ENCODE assay signal across 3 cellular contexts in the genomic region with DNA sequence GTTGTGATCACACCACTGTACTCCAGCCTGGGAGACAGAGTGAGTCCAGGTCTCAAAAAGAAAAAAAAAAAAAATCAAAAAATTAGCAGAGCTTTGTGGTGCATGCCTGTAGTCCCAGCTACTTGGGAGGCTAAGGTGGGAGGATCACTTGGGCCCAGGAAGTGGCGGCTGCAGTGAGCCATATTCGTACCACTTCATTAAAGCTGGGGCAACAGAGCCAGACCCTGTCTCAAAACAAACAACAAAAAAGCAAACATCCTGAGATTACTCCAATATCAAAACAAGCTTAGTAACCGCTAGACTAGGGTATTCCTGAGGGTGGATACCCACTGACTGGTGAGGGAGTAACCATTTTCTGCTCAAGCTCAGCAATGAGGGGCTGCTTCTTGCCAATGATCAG.
TF ChIP-seq lines count a peak whose summit lies in the region.

No MANE protein-coding gene starts in this region.

TF ChIP-seq in HepG2, 621 proteins besides CTCF, POLR2A, EP300 and RAD21:
- peak; percentile 93 for TF ChIP-seq ZNF121 (CRISPR knock-in tag; IDR thresholded peaks at IDR 0.05)
- TF ChIP-seq, protein P1, sequence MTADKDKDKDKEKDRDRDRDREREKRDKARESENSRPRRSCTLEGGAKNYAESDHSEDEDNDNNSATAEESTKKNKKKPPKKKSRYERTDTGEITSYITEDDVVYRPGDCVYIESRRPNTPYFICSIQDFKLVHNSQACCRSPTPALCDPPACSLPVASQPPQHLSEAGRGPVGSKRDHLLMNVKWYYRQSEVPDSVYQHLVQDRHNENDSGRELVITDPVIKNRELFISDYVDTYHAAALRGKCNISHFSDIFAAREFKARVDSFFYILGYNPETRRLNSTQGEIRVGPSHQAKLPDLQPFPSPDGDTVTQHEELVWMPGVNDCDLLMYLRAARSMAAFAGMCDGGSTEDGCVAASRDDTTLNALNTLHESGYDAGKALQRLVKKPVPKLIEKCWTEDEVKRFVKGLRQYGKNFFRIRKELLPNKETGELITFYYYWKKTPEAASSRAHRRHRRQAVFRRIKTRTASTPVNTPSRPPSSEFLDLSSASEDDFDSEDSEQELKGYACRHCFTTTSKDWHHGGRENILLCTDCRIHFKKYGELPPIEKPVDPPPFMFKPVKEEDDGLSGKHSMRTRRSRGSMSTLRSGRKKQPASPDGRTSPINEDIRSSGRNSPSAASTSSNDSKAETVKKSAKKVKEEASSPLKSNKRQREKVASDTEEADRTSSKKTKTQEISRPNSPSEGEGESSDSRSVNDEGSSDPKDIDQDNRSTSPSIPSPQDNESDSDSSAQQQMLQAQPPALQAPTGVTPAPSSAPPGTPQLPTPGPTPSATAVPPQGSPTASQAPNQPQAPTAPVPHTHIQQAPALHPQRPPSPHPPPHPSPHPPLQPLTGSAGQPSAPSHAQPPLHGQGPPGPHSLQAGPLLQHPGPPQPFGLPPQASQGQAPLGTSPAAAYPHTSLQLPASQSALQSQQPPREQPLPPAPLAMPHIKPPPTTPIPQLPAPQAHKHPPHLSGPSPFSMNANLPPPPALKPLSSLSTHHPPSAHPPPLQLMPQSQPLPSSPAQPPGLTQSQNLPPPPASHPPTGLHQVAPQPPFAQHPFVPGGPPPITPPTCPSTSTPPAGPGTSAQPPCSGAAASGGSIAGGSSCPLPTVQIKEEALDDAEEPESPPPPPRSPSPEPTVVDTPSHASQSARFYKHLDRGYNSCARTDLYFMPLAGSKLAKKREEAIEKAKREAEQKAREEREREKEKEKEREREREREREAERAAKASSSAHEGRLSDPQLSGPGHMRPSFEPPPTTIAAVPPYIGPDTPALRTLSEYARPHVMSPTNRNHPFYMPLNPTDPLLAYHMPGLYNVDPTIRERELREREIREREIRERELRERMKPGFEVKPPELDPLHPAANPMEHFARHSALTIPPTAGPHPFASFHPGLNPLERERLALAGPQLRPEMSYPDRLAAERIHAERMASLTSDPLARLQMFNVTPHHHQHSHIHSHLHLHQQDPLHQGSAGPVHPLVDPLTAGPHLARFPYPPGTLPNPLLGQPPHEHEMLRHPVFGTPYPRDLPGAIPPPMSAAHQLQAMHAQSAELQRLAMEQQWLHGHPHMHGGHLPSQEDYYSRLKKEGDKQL (CRISPR knock-in tag; IDR thresholded peaks at IDR 0.05; ENCODE audit: low read depth): no peak

TF ChIP-seq in K562, 482 proteins besides CTCF, POLR2A, EP300 and RAD21:
- TF ChIP-seq HDAC6 (IDR thresholded peaks at IDR 0.05; ENCODE audit: low read depth, low read length) (no peak), TBP (optimal IDR thresholded peaks at IDR 0.05; ENCODE audit: low read depth, low read length) (no peak), ZNF121 (CRISPR knock-in tag; conservative IDR thresholded peaks at IDR 0.05) (0 out of 2 replicates have a peak, but pooled peaks have one; percentile 15), SMARCA5 (IDR thresholded peaks at IDR 0.05) (peak; percentile 29; the same call in 1 of the 2 replicates)

TF ChIP-seq in endothelial cell of umbilical vein, 7 proteins besides CTCF, POLR2A, EP300 and RAD21:
- TF ChIP-seq MYC (IDR thresholded peaks at IDR 0.05; ENCODE audit: low read depth, low read length) (no peak), POLR2AphosphoS5 (IDR thresholded peaks at IDR 0.05; ENCODE audit: insufficient read depth, low read depth, low read length) (no peak), EZH2 (IDR thresholded peaks at IDR 0.05; ENCODE audit: borderline replicate concordance, low read depth, low read length, severe bottlenecking) (no peak), JUN (IDR thresholded peaks at IDR 0.05; ENCODE audit: borderline replicate concordance, insufficient read depth, insufficient read length, low read depth) (no peak), FOS (IDR thresholded peaks at IDR 0.05; ENCODE audit: borderline replicate concordance, insufficient read depth, low read length) (no peak)
- TF ChIP-seq, protein P2, sequence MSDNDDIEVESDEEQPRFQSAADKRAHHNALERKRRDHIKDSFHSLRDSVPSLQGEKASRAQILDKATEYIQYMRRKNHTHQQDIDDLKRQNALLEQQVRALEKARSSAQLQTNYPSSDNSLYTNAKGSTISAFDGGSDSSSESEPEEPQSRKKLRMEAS (IDR thresholded peaks at IDR 0.05; ENCODE audit: insufficient read depth, insufficient read length): no peak
